ENCODE assay signal across 8 cellular contexts in genomic region chr14:95534299-95535225, GRCh38. TPM values are rescaled to one million over a fixed set of nuclear protein-coding genes. Genes with fewer than 3 reads are reported as not detected.
A peak's percentile ranks its signal among the peaks of the same experiment; 100 is the strongest.
DNase-seq lines count a peak whose midpoint lies in the region; ATAC-seq, FAIRE-seq and TF ChIP-seq lines count a peak whose summit lies in the region.

Gene GLRX5, plus strand, starts transcription at chr14:95535050. Its CDS starts 40 bp downstream, at chr14:95535090.

- ATAC-seq in GM18909 (IDR thresholded peaks at IDR 0.05; ENCODE audit: poor library complexity, unreplicated experiment): peak; percentile 93
- ATAC-seq in HG03175 (IDR thresholded peaks at IDR 0.05; ENCODE audit: unreplicated experiment): peak; percentile 90
- ATAC-seq in WTC11: peak; percentile 95

- H3K4me1 Mint-ChIP-seq in WTC11: peaks cover 45% of the 10 kb centered on the region

- peak within 1 kb of the TSS; percentile 97 for H3K4me3 Mint-ChIP-seq in WTC11

- H3K27me3 Mint-ChIP-seq in WTC11 (ENCODE audit: low read depth): no peaks in the 10 kb centered on the region

- H3K27ac Mint-ChIP-seq in WTC11: peak within 1 kb of the TSS; percentile 87

- H3K9me3 Mint-ChIP-seq in WTC11: no peaks in the 10 kb centered on the region

- H3K27me3 ChIP-seq in AG04450 (ENCODE audit: control insufficient read depth, insufficient read depth, low read length): no peaks in the 10 kb centered on the region
- H3K27me3 ChIP-seq in small intestine (ENCODE audit: control insufficient read depth in 2 of 2, insufficient read depth in 2 of 2, low read length in 2 of 2): no peaks in the 10 kb centered on the region

- peak; percentile 87 for FAIRE-seq in small intestine (lab: Jason Lieb, UNC)

- no peak for TF ChIP-seq CTCF in AG04450 (IDR thresholded peaks at IDR 0.05; ENCODE audit: low read depth, low read length)
- TF ChIP-seq CTCF in WTC11 (IDR thresholded peaks at IDR 0.05): no peak
- TF ChIP-seq CTCF in cardiac fibroblast (IDR thresholded peaks at IDR 0.05; ENCODE audit: low read depth, low read length): no peak

- WGBS in small intestine, 3 donors: 0 to 1% (median 0%) methylated on average over 73 to 97 of the region's 97 CpGs

- peak; percentile 100 for DNase-seq in AG04450 (ENCODE audit: low read depth, low spot score)
- peak; percentile 99 for DNase-seq in NCI-H226
- DNase-seq in WTC11 (ENCODE audit: low spot score): peak; percentile 97
- peak; percentile 100 for DNase-seq in cardiac fibroblast (ENCODE audit: low read depth in 2 of 2)
- DNase-seq in iPS-NIHi11 (ENCODE audit: low spot score): peak; percentile 100
- DNase-seq in small intestine: peak; percentile 100

- POLR2A ChIA-PET in AG04450 (lab: Yijun Ruan, JAX) (interaction anchor here (0.7 to 2.1 kb wide), 7 partner anchors 8 to 61 kb away, joined by 3 to 9 read pairs (median 3); partner anchors contain the start of gene SYNE3), WTC11 (lab: Charles Lee) (interaction anchor here (0.7 to 1.7 kb wide), 4 partner anchors 9 to 99 kb away, joined by 3 to 4 read pairs (median 4); partner anchors contain the start of gene SYNE3)

- no peaks in the 10 kb centered on the region for H3K36me3 ChIP-seq in small intestine (ENCODE audit: control insufficient read depth in 2 of 2, insufficient read depth in 2 of 2, low read length in 2 of 2)

- H3K9me3 ChIP-seq in AG04450 (ENCODE audit: control insufficient read depth, insufficient read depth, low read length) (no peaks in the 10 kb centered on the region), small intestine (ENCODE audit: control insufficient read depth, low read depth) (no peaks in the 10 kb centered on the region)

- H3K27ac ChIP-seq in AG04450 (ENCODE audit: low read depth, low read length) (peak within 1 kb of the TSS; percentile 90), small intestine (ENCODE audit: low read depth in 1 of 2, low read length in 1 of 2) (peak within 1 kb of the TSS; percentile 74 to 89)

- peaks cover 23% of the 10 kb centered on the region for H3K36me3 Mint-ChIP-seq in WTC11

- H3K4me3 ChIP-seq in AG04450 (ENCODE audit: low read depth, low read length) (peak within 1 kb of the TSS; percentile 83), cardiac fibroblast (replicated peaks in 1 of 2; ENCODE audit: low read depth in 2 of 2, low read length in 2 of 2) (peak within 1 kb of the TSS; percentile 69 to 87), small intestine (ENCODE audit: low read depth in 1 of 2, low read length in 2 of 2) (peak within 1 kb of the TSS; percentile 90 to 99)

- peaks cover 7 to 15% of the 10 kb centered on the region in 2 donors for H3K4me1 ChIP-seq in small intestine (ENCODE audit: control insufficient read depth in 2 of 2, insufficient read depth in 1 of 2, low read depth in 1 of 2, low read length in 1 of 2)

- CTCF ChIA-PET in AG04450 (lab: Charles Lee) (interaction anchor here (1.1 to 1.9 kb wide), 2 partner anchors 92 to 107 kb away, joined by 6 to 11 read pairs; no protein-coding TSS in a partner anchor), WTC11 (lab: Charles Lee) (interaction anchor here (0.7 to 2.5 kb wide), 9 partner anchors 9 to 564 kb away, joined by 3 to 13 read pairs (median 3); no protein-coding TSS in a partner anchor)

TF ChIP-seq in WTC11, 78 proteins besides CTCF, POLR2A, EP300 and RAD21 (continues in another document):
- TF ChIP-seq GABPB1 (CRISPR knock-in tag; IDR thresholded peaks at IDR 0.05): peak; percentile 83
- peak; percentile 15; the same call in 1 of the 2 replicates for TF ChIP-seq TEAD1 (CRISPR knock-in tag; IDR thresholded peaks at IDR 0.05)
- no peak for TF ChIP-seq SMAD3 (CRISPR knock-in tag; IDR thresholded peaks at IDR 0.05; ENCODE audit: borderline replicate concordance)
- no peak for TF ChIP-seq ZBTB43 (CRISPR knock-in tag; IDR thresholded peaks at IDR 0.05)
- no peak for TF ChIP-seq PRDM15 (CRISPR knock-in tag; IDR thresholded peaks at IDR 0.05)
- no peak for TF ChIP-seq ATF1 (CRISPR knock-in tag; IDR thresholded peaks at IDR 0.05)
- no peak for TF ChIP-seq ESRRA (CRISPR knock-in tag; IDR thresholded peaks at IDR 0.05; ENCODE audit: borderline replicate concordance)
- TF ChIP-seq TCF7 (CRISPR knock-in tag; IDR thresholded peaks at IDR 0.05; ENCODE audit: low read depth): no peak
- TF ChIP-seq E2F1 (CRISPR knock-in tag; IDR thresholded peaks at IDR 0.05): no peak
- no peak for TF ChIP-seq FOXP1 (CRISPR knock-in tag; IDR thresholded peaks at IDR 0.05; ENCODE audit: borderline replicate concordance)
- TF ChIP-seq ZNF263 (CRISPR knock-in tag; IDR thresholded peaks at IDR 0.05; ENCODE audit: low read depth): no peak
- TF ChIP-seq NFATC4 (CRISPR knock-in tag; IDR thresholded peaks at IDR 0.05): no peak
- no peak for TF ChIP-seq HMGA2 (CRISPR knock-in tag; IDR thresholded peaks at IDR 0.05)
- no peak for TF ChIP-seq JAZF1 (CRISPR knock-in tag; IDR thresholded peaks at IDR 0.05)
- TF ChIP-seq SMAD4 (CRISPR knock-in tag; IDR thresholded peaks at IDR 0.05): no peak

RNA-seq across cellular contexts. Expression of gene GLRX5, which starts in this region (rescaled TPM):
- polyA plus RNA-seq in AG04450 (2011; rRNA removed): 43.6 and 58.6 TPM in 2 replicates
- 16.5 and 17.9 TPM in 2 replicates for polyA minus RNA-seq in AG04450 (2011; rRNA and poly(A)+ RNA removed)
- 72.8 to 78.3 TPM (median 76.2 TPM) in 3 replicates for total RNA-seq in WTC11 (2021)
- polyA plus RNA-seq in small intestine: 10 to 100 TPM; 53.5 to 80.5 (median 54.0) TPM

Comparison
In these comparisons a context has a peak if more than half of its experiments do, and no peak if none do; other contexts are left out.
1. Peak in every context shown above with its lines: DNase-seq, ATAC-seq, H3K4me3 ChIP-seq and H3K27ac ChIP-seq.